In genomic region chr7:134448359-134449229, GRCh38 we compare ENCODE assay signal across 10 cellular contexts. TPM values are rescaled to one million over a fixed set of nuclear protein-coding genes. Genes with fewer than 3 reads are reported as not detected.
DNase-seq lines count a peak whose midpoint lies in the region; ATAC-seq, FAIRE-seq and TF ChIP-seq lines count a peak whose summit lies in the region.
"Had no signal": no experiment of that assay in that cellular context is flagged by ENCODE, and none has a peak within 500 bp of the region (broad histone marks: within the 10 kb centered on the region; RNA-seq: fewer than 3 reads in every experiment).

No MANE protein-coding gene starts in this region.

- no peak for TF ChIP-seq CTCF in AG09309 (IDR thresholded peaks at IDR 0.05; ENCODE audit: control insufficient read depth, insufficient read depth, low read depth, low read length, missing control alignments)
- no peak for TF ChIP-seq CTCF in GM20000 (IDR thresholded peaks at IDR 0.05; ENCODE audit: extremely low read depth, missing control alignments)

- no peaks in the 10 kb centered on the region for H3K27me3 ChIP-seq in adipocyte (replicated peaks; ENCODE audit: control insufficient read depth, insufficient read depth, low read length)

- ATAC-seq in GM19328 (IDR thresholded peaks at IDR 0.05; ENCODE audit: unreplicated experiment) (no peak), GM18873 (IDR thresholded peaks at IDR 0.05; ENCODE audit: low FRiP score, unreplicated experiment) (no peak)

- DNase-seq in AG09309 (ENCODE audit: low read depth) (peak; percentile 81), HS-27A (ENCODE audit: low read depth) (peak; percentile 27), adipocyte (ENCODE audit: low read depth) (peak; percentile 78), hepatic stellate cell (ENCODE audit: low spot score) (peak; percentile 77), frontal cortex (ENCODE audit: low spot score in 2 of 2) (no peak), GM20000 (ENCODE audit: low spot score) (no peak)
- DNase-seq: SIG-M5 had no signal

- H3K4me1 ChIP-seq in adipocyte (ENCODE audit: control insufficient read depth, insufficient read depth, low read length): peaks cover 20% of the 10 kb centered on the region

- H3K36me3 ChIP-seq in adipocyte (ENCODE audit: control insufficient read depth, insufficient read depth, low read length, severe bottlenecking): peaks cover 78% of the 10 kb centered on the region

- no peak overlapping the region for H3K4me3 ChIP-seq in AG09309 (ENCODE audit: control insufficient read depth, low read depth, low read length)
- no peak overlapping the region for H3K4me3 ChIP-seq in adipocyte (ENCODE audit: low read length)
- H3K4me3 ChIP-seq: thoracic aorta had no signal

- peak overlapping the region; percentile 49 for H3K9ac ChIP-seq in adipocyte (ENCODE audit: low read length)

- no peaks in the 10 kb centered on the region for H3K9me3 ChIP-seq in adipocyte (ENCODE audit: control insufficient read depth, low read length)
- H3K9me3 ChIP-seq: thoracic aorta had no signal

- no peak for FAIRE-seq in frontal cortex (lab: Jason Lieb, UNC)

RNA-seq across cellular contexts. Expression of gene AKR1B1, which starts 10.3 kb away (rescaled TPM):
- total RNA-seq in frontal cortex: 49.3 TPM

Comparison
In these comparisons a context has a peak if more than half of its experiments do, and no peak if none do; other contexts are left out.
1. DNase-seq: peak in AG09309 (single experiment), HS-27A (single experiment), adipocyte (single experiment) and hepatic stellate cell (single experiment); none in frontal cortex (0 of 2) and GM20000 (single experiment).